ENCODE assay signal across 8 cellular contexts in the genomic region with DNA sequence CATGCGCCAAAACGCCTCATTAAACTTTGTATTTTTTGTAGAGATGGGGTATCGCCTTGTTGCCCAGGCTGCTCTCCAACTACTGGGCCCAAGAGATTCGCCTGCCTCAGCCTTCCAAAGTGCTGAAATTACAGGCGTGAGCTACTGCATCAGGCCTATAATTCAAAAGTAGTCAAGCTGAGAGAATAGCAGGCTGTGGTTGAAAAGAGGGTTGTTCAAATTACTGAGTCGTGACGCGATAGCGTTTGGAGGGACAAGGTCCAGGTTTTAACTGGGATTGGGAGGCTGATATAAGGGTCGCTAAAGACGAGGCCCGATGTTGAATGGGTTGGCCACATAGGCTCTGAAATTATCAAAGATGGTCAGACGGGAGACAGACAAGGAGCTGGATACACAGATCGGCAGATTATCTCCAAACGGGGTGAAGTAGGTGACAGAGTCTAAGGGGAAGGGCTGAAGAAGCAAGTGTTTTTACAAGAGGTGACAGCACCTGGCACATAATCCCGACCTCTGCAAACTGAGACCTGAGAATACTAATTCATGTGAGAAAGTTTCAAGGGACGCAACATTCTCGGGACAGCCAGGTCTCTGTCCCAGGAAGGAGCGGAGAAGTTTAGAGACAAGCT. TPM values are rescaled to one million over a fixed set of nuclear protein-coding genes. Genes with fewer than 3 reads are reported as not detected.
DNase-seq lines count a peak whose midpoint lies in the region; ATAC-seq and TF ChIP-seq lines count a peak whose summit lies in the region.

No MANE protein-coding gene starts in this region.

- H3K4me1 Mint-ChIP-seq in HFFc6 (ENCODE audit: low read depth) (peaks cover 48% of the 10 kb centered on the region), T-helper 17 cell (peaks cover 39% of the 10 kb centered on the region)

- no peak for TF ChIP-seq CTCF in HFFc6 (IDR thresholded peaks at IDR 0.05)
- TF ChIP-seq CTCF in fibroblast of villous mesenchyme (IDR thresholded peaks at IDR 0.05; ENCODE audit: insufficient read depth, low read depth, low read length), result no peak
- TF ChIP-seq CTCF in retinal pigment epithelial cell (conservative IDR thresholded peaks at IDR 0.05; ENCODE audit: low read depth, low read length), result no peak

- H3K27ac Mint-ChIP-seq in HFFc6, result peak overlapping the region; percentile 83
- H3K27ac Mint-ChIP-seq in T-helper 17 cell, result peak overlapping the region; percentile 98

- H3K4me3 Mint-ChIP-seq in HFFc6 (peak overlapping the region; percentile 94), T-helper 17 cell (peak overlapping the region; percentile 99)

- H3K27me3 Mint-ChIP-seq in HFFc6 (ENCODE audit: insufficient read depth), result peaks cover 3% of the 10 kb centered on the region; the same call in 1 of the 2 replicates
- no peaks in the 10 kb centered on the region for H3K27me3 Mint-ChIP-seq in T-helper 17 cell

- no peaks in the 10 kb centered on the region for H3K9me3 ChIP-seq in T-helper 17 cell (ENCODE audit: control insufficient read depth, low read length, poor library complexity, severe bottlenecking)

- peak; percentile 41 for DNase-seq in EH (ENCODE audit: low read depth)
- peak; percentile 37 for DNase-seq in HFFc6
- no peak for DNase-seq in T-helper 17 cell
- peak; percentile 20 for DNase-seq in fibroblast of villous mesenchyme (ENCODE audit: low read depth)
- no peak for DNase-seq in retinal pigment epithelial cell (ENCODE audit: low read depth)
- DNase-seq in NCI-H1048 (lab: John Stamatoyannopoulos, UW), result no peak
- no peak for DNase-seq in activated gamma-delta T cell (lab: John Stamatoyannopoulos, UW)
- no peak for DNase-seq in COLO829 (ENCODE audit: low spot score)

- H3K4me3 ChIP-seq in fibroblast of villous mesenchyme (ENCODE audit: low read depth, low read length) (peak overlapping the region; percentile 74), retinal pigment epithelial cell (ENCODE audit: low read length) (peak overlapping the region; percentile 95)

- ATAC-seq in T-helper 17 cell, result peak; percentile 5

- no peaks in the 10 kb centered on the region; the same call in 1 of the 2 replicates for H3K36me3 Mint-ChIP-seq in HFFc6 (ENCODE audit: low read depth)
- H3K36me3 Mint-ChIP-seq in T-helper 17 cell (ENCODE audit: low read depth), result peaks cover 3% of the 10 kb centered on the region

- H3K9me3 Mint-ChIP-seq in HFFc6, result no peaks in the 10 kb centered on the region

RNA-seq across cellular contexts. Expression of gene ARID3B, which starts 0.8 kb away (rescaled TPM):
- 1 to 10 TPM; 1.2 to 2.1 (median 1.6) TPM for total RNA-seq in HFFc6 (2021; fragmentation: NEBNext Ultra II Directional; extraction: Animal tissue kit (Norgen Biotek cat#: 25700))
- total RNA-seq in T-helper 17 cell (10 to 100 TPM; 37.4 to 42.6 TPM), fibroblast of villous mesenchyme (1.9 and 2.6 TPM in 2 replicates)

Comparison
In these comparisons a context has a peak if more than half of its experiments do, and no peak if none do; other contexts are left out.
1. DNase-seq: peak in EH (single experiment), HFFc6 (single experiment) and fibroblast of villous mesenchyme (single experiment); none in T-helper 17 cell (0 of 3), retinal pigment epithelial cell (single experiment), NCI-H1048 (single experiment), activated gamma-delta T cell (single experiment) and COLO829 (single experiment).
2. RNA of gene ARID3B, which starts 0.8 kb away (total RNA-seq): 37.4 to 42.6 TPM in T-helper 17 cell; 1.9 to 2.6 TPM in fibroblast of villous mesenchyme and 1.2 to 2.1 TPM in HFFc6; every median in the first group is over 10 times any median in the second.